Comparison of ENCODE assay signal across 9 cellular contexts in genomic region chr1:25907473-25908058, GRCh38. TPM values are rescaled to one million over a fixed set of nuclear protein-coding genes. Genes with fewer than 3 reads are reported as not detected.
A peak's percentile ranks its signal among the peaks of the same experiment; 100 is the strongest.
DNase-seq lines count a peak whose midpoint lies in the region; ATAC-seq and TF ChIP-seq lines count a peak whose summit lies in the region.
"Had no signal": no experiment of that assay in that cellular context is flagged by ENCODE, and none has a peak within 500 bp of the region (broad histone marks: within the 10 kb centered on the region; RNA-seq: fewer than 3 reads in every experiment).

No MANE protein-coding gene starts in this region.

- peaks cover 6% of the 10 kb centered on the region for H3K36me3 Mint-ChIP-seq in central memory CD8-positive, alpha-beta T cell (ENCODE audit: insufficient read depth)

- H3K27me3 ChIP-seq in HUES6 (ENCODE audit: control insufficient read depth, insufficient read depth, low read length) (no peaks in the 10 kb centered on the region), osteoblast (ENCODE audit: insufficient read depth, low read length) (no peaks in the 10 kb centered on the region), trophoblast cell (ENCODE audit: insufficient read depth, low read length) (no peaks in the 10 kb centered on the region), MG63 (no peaks in the 10 kb centered on the region)

- no peaks in the 10 kb centered on the region for H3K27me3 Mint-ChIP-seq in central memory CD8-positive, alpha-beta T cell

- H2BK12ac ChIP-seq in trophoblast cell (ENCODE audit: low read length): no peak overlapping the region

- no peak overlapping the region for H4K8ac ChIP-seq in trophoblast cell (ENCODE audit: low read depth, low read length)

- H3K18ac ChIP-seq in trophoblast cell (ENCODE audit: low read length): no peak overlapping the region

- no peak for ATAC-seq in central memory CD8-positive, alpha-beta T cell (replicated peaks; ENCODE audit: extremely low read depth, poor library complexity, severe bottlenecking)

- H3K4me2 ChIP-seq in osteoblast (ENCODE audit: insufficient read depth, low read length): peak overlapping the region; percentile 83
- H3K4me2 ChIP-seq in trophoblast cell (ENCODE audit: low read length): no peak overlapping the region

- H4K20me1 ChIP-seq in osteoblast (ENCODE audit: insufficient read depth, low read length): no peaks in the 10 kb centered on the region

- no peak for TF ChIP-seq CTCF in osteoblast (IDR thresholded peaks at IDR 0.05; ENCODE audit: extremely low read depth, low read depth, low read length)

- no peak overlapping the region for H2AK5ac ChIP-seq in trophoblast cell (ENCODE audit: low read length)

- H3K9me3 Mint-ChIP-seq in central memory CD8-positive, alpha-beta T cell: no peaks in the 10 kb centered on the region

- H3K14ac ChIP-seq in trophoblast cell (ENCODE audit: low read length): no peak overlapping the region

- H2BK120ac ChIP-seq in trophoblast cell (ENCODE audit: insufficient read depth, low read length, poor library complexity): no peak overlapping the region

- H3K4me1 ChIP-seq in HUES6 (ENCODE audit: control insufficient read depth, insufficient read depth, low read length) (peaks cover 12% of the 10 kb centered on the region), osteoblast (ENCODE audit: insufficient read depth, low read length) (peaks cover 33% of the 10 kb centered on the region), trophoblast cell (ENCODE audit: control insufficient read depth in 1 of 2, insufficient read depth in 2 of 2, low read length in 2 of 2) (peaks cover 6 to 12% of the 10 kb centered on the region in 2 experiments)

- no peaks in the 10 kb centered on the region for H3K9me3 ChIP-seq in HUES6 (ENCODE audit: control insufficient read depth, insufficient read depth, low read depth, low read length)
- H3K9me3 ChIP-seq in osteoblast (ENCODE audit: low read depth, low read length): no peaks in the 10 kb centered on the region
- H3K9me3 ChIP-seq in trophoblast cell (ENCODE audit: insufficient read depth, low read depth, low read length): no peaks in the 10 kb centered on the region
- no peaks in the 10 kb centered on the region for H3K9me3 ChIP-seq in MG63

- no peak overlapping the region for H3K23ac ChIP-seq in trophoblast cell (ENCODE audit: low read length)

- WGBS in trophoblast cell (ENCODE audit: extremely low coverage, insufficient coverage, insufficient read length): no CpG with 5 or more reads among the region's 9 CpGs

- H3K4me3 ChIP-seq in HUES6 (ENCODE audit: low read depth, low read length) (no peak overlapping the region; the same call in 1 of the 2 replicates), osteoblast (ENCODE audit: insufficient read depth, low read length) (no peak overlapping the region), trophoblast cell (ENCODE audit: low read depth, low read length) (no peak overlapping the region), MG63 (no peak overlapping the region)

- peak overlapping the region; percentile 66 for H3K9ac ChIP-seq in HUES6 (ENCODE audit: low read length)
- H3K9ac ChIP-seq in trophoblast cell (ENCODE audit: low read length): no peak overlapping the region

- no peak overlapping the region for H4K12ac ChIP-seq in trophoblast cell (ENCODE audit: low read depth, low read length)

- H3K36me3 ChIP-seq in HUES6 (ENCODE audit: control insufficient read depth, insufficient read depth, low read length): peaks cover 23% of the 10 kb centered on the region
- H3K36me3 ChIP-seq in osteoblast (ENCODE audit: insufficient read depth, low read length): peaks cover 9% of the 10 kb centered on the region
- peaks cover 0 to 6% of the 10 kb centered on the region in 2 experiments for H3K36me3 ChIP-seq in trophoblast cell (ENCODE audit: control insufficient read depth in 1 of 2, insufficient read depth in 2 of 2, low read length in 2 of 2)
- peaks cover 21% of the 10 kb centered on the region for H3K36me3 ChIP-seq in MG63

- H4K91ac ChIP-seq in trophoblast cell (ENCODE audit: low read depth, low read length): no peak overlapping the region

- H3K27ac ChIP-seq in HUES6 (ENCODE audit: low read depth, low read length) (no peak overlapping the region), osteoblast (ENCODE audit: low read depth, low read length) (no peak overlapping the region), trophoblast cell (ENCODE audit: low read depth, low read length) (no peak overlapping the region)

- H3K79me1 ChIP-seq in trophoblast cell (ENCODE audit: low read length): peaks cover 10% of the 10 kb centered on the region

- H2AFZ ChIP-seq in osteoblast (ENCODE audit: low read length) (peak overlapping the region; percentile 88), trophoblast cell (ENCODE audit: insufficient read depth, low read length, poor library complexity) (no peak overlapping the region)

- no peak overlapping the region for H2BK5ac ChIP-seq in trophoblast cell (ENCODE audit: low read depth, low read length, poor library complexity)

- peak overlapping the region; percentile 82 for H3K27ac Mint-ChIP-seq in central memory CD8-positive, alpha-beta T cell (ENCODE audit: low read depth)

- peaks cover 25% of the 10 kb centered on the region for H3K79me2 ChIP-seq in osteoblast (ENCODE audit: insufficient read depth, low read length)
- H3K79me2 ChIP-seq in trophoblast cell (ENCODE audit: control insufficient read depth, insufficient read depth, low read length, poor library complexity): peaks cover 14% of the 10 kb centered on the region

- H3K4me1 Mint-ChIP-seq in central memory CD8-positive, alpha-beta T cell: peaks cover 23% of the 10 kb centered on the region

- H3K4me3 Mint-ChIP-seq in central memory CD8-positive, alpha-beta T cell: peak overlapping the region; percentile 97

- peak; percentile 6 for DNase-seq in activated CD4-positive, CD25-positive, alpha-beta regulatory T cell treated with anti-CD3 and anti-CD28 coated beads, Interleukin-2, amount 50 U/mL, for 72 hours
- no peak for DNase-seq in activated CD4-positive, CD25-positive, alpha-beta regulatory T cell (lab: John Stamatoyannopoulos, UW)
- no peak for DNase-seq in central memory CD8-positive, alpha-beta T cell (ENCODE audit: low spot score in 2 of 2)
- DNase-seq in osteoblast (ENCODE audit: insufficient read length, low spot score, missing footprints): peak; percentile 72
- no peak for DNase-seq in trophoblast cell
- DNase-seq in MG63: no peak
- no peak for DNase-seq in NCI-H524 (lab: John Stamatoyannopoulos, UW)
- DNase-seq: NCI-H446 had no signal

- no peak overlapping the region for H3K4ac ChIP-seq in trophoblast cell (ENCODE audit: low read depth, low read length)

RNA-seq across cellular contexts. Expression of gene STMN1, which starts 1.3 kb away (rescaled TPM):
- total RNA-seq in osteoblast: 34.7 and 35.1 TPM in 2 replicates
- polyA plus RNA-seq in trophoblast cell (2013): 444 and 486 TPM in 2 replicates
- total RNA-seq in MG63 (2014; rRNA removed; shearing (Covaris generic); ENCODE audit: low replicate concordance): 85.4 and 116 TPM in 2 replicates

RNA-seq across cellular contexts. Expression of gene PAQR7, which starts 32.1 kb away (rescaled TPM):
- total RNA-seq in osteoblast: 9.8 and 11.2 TPM in 2 replicates
- 13.5 and 14.9 TPM in 2 replicates for polyA plus RNA-seq in trophoblast cell (2013)
- total RNA-seq in MG63 (2014; rRNA removed; shearing (Covaris generic); ENCODE audit: low replicate concordance): 3.8 and 8.3 TPM in 2 replicates

RNA-seq across cellular contexts. Expression of gene AUNIP, which starts 48.3 kb away (rescaled TPM):
- 0.72 and 0.88 TPM in 2 replicates for total RNA-seq in osteoblast
- 9.2 and 9.4 TPM in 2 replicates for polyA plus RNA-seq in trophoblast cell (2013)
- total RNA-seq in MG63 (2014; rRNA removed; shearing (Covaris generic); ENCODE audit: low replicate concordance): 10.3 and 20.6 TPM in 2 replicates

Comparison
In these comparisons a context has a peak if more than half of its experiments do, and no peak if none do; other contexts are left out.
1. DNase-seq: peak in activated CD4-positive, CD25-positive, alpha-beta regulatory T cell treated with anti-CD3 and anti-CD28 coated beads, Interleukin-2, amount 50 U/mL, for 72 hours (single experiment) and osteoblast (single experiment); none in activated CD4-positive, CD25-positive, alpha-beta regulatory T cell (0 of 4), central memory CD8-positive, alpha-beta T cell (0 of 2), trophoblast cell (0 of 2), MG63 (single experiment) and NCI-H524 (0 of 2).